In the genomic region with DNA sequence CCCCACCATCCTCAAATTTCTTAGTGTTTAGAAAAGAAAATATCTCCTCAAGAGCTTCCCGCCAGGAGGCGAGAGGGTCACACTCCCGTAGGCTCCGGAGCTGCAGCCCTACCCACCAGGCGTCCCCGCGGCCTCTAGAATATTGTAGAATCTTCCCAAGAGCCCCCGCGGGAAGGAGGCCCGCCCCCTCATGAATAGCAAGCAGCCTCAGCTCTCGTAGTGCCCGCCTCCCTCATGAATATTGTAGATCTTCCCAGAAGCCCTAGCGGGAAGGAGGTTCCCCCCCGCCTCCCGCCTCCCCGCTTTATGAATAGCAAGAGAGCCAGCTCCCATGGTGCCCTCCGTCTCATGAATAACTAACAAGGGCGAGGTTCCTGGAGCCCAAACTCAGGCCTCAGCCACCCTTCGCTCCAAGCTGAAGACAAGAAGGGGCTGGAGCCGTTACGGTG, we compare ENCODE assay signal across 8 cellular contexts. TPM values are rescaled to one million over a fixed set of nuclear protein-coding genes. Genes with fewer than 3 reads are reported as not detected.
A peak's percentile ranks its signal among the peaks of the same experiment; 100 is the strongest.
DNase-seq lines count a peak whose midpoint lies in the region; ATAC-seq and TF ChIP-seq lines count a peak whose summit lies in the region.

Gene FBXO47 (minus strand): TSS at position 114 of the 449 bp plus-strand sequence. CDS start 4,378 bp downstream, outside the sequence.

- no peak for ATAC-seq in GM18861 (IDR thresholded peaks at IDR 0.05; ENCODE audit: unreplicated experiment)

- H3K4me3 ChIP-seq in epithelial cell of esophagus (ENCODE audit: low read length) = peak within 1 kb of the TSS; percentile 50

- peak; percentile 11 for TF ChIP-seq CTCF in epithelial cell of esophagus (IDR thresholded peaks at IDR 0.05; ENCODE audit: insufficient read depth, low read depth, low read length, missing control alignments)

- peak; percentile 91 for DNase-seq in CD1c-positive myeloid dendritic cell (ENCODE audit: extremely low spot score)
- peak; percentile 62 for DNase-seq in NCI-H2029 (lab: John Stamatoyannopoulos, UW)
- DNase-seq in activated T-cell treated with anti-CD3 and anti-CD28 coated beads, Interleukin-2, amount 50 U/mL, for 1 hour = peak; percentile 77
- peak; percentile 94 for DNase-seq in epithelial cell of esophagus (ENCODE audit: low read depth)
- DNase-seq in mesenteric fat pad (ENCODE audit: low spot score) = peak; percentile 96
- DNase-seq in stimulated activated CD8-positive, alpha-beta memory T cell treated with anti-CD3 and anti-CD28 coated beads, Interleukin-12 subunit alpha, Interleukin-12 subunit beta, amount 100 ng/mL, for 1 hour (ENCODE audit: low read depth) = peak; percentile 73
- no peak for DNase-seq in HuH-7.5 (ENCODE audit: low spot score)

RNA-seq across cellular contexts. Expression of gene FBXO47, which starts in this region (rescaled TPM):
- not detected for total RNA-seq in mesenteric fat pad

Comparison
In these comparisons a context has a peak if more than half of its experiments do, and no peak if none do; other contexts are left out.
1. Peak in DNase-seq in mesenteric fat pad; RNA of the gene not detected or under 1 TPM.